ENCODE assay signal across 1 cellular context in the genomic region with DNA sequence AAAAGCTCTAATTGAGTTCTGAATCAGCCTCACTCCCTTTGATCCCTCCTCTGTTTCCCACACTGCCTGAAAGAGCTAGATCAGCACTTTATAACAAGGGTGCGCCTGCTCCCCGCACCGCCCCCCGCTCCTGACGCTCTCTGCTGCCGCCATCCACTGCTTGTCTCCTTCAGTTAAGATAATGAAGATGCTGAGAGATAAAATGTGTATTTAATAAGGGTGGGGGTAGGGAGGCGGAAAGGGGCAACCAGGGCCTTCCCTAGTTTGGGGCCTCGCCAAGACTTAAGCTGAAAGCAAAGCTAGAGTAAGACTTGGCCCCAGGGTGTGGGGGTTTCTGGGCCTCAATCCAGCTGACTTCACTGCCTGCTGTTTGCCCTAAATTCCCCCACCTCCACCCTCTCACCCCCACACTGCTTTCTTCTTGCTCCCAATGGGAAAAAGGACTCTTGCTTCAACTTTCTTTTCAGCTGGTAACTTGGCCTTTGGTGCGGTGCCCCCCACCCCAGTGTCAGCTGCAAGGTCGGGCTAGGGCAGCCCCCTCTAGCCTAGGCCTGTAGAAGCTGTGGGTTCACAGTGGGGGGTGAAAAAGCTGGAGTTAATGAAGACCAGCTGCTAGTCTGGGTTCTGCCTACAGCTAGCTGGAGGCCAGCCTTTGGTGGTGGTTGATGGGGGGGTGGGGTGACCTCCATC.
A peak's percentile ranks its signal among the peaks of the same experiment; 100 is the strongest.
TF ChIP-seq lines count a peak whose summit lies in the region.

No MANE protein-coding gene starts in this region.

TF ChIP-seq in PFSK-1, 5 proteins besides CTCF, POLR2A, EP300 and RAD21 (continued from another document):
- TF ChIP-seq, protein P1, sequence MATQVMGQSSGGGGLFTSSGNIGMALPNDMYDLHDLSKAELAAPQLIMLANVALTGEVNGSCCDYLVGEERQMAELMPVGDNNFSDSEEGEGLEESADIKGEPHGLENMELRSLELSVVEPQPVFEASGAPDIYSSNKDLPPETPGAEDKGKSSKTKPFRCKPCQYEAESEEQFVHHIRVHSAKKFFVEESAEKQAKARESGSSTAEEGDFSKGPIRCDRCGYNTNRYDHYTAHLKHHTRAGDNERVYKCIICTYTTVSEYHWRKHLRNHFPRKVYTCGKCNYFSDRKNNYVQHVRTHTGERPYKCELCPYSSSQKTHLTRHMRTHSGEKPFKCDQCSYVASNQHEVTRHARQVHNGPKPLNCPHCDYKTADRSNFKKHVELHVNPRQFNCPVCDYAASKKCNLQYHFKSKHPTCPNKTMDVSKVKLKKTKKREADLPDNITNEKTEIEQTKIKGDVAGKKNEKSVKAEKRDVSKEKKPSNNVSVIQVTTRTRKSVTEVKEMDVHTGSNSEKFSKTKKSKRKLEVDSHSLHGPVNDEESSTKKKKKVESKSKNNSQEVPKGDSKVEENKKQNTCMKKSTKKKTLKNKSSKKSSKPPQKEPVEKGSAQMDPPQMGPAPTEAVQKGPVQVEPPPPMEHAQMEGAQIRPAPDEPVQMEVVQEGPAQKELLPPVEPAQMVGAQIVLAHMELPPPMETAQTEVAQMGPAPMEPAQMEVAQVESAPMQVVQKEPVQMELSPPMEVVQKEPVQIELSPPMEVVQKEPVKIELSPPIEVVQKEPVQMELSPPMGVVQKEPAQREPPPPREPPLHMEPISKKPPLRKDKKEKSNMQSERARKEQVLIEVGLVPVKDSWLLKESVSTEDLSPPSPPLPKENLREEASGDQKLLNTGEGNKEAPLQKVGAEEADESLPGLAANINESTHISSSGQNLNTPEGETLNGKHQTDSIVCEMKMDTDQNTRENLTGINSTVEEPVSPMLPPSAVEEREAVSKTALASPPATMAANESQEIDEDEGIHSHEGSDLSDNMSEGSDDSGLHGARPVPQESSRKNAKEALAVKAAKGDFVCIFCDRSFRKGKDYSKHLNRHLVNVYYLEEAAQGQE (IDR thresholded peaks at IDR 0.05; ENCODE audit: insufficient read depth in 1 of 2, low read depth in 2 of 2, low read length in 2 of 2) = peak in 1 of 2 experiments; percentile 30; a peak in 1 of 4 replicates
- TF ChIP-seq POLR2AphosphoS5 (IDR thresholded peaks at IDR 0.05; ENCODE audit: low read depth, low read length) (peak; percentile 69; the same call in 1 of the 2 replicates), SIN3A (IDR thresholded peaks at IDR 0.05; ENCODE audit: borderline replicate concordance, insufficient read depth, low read length) (peak; percentile 84; the same call in 1 of the 2 replicates)
